15 cellular contexts compared by ENCODE assay signal in the genomic region with DNA sequence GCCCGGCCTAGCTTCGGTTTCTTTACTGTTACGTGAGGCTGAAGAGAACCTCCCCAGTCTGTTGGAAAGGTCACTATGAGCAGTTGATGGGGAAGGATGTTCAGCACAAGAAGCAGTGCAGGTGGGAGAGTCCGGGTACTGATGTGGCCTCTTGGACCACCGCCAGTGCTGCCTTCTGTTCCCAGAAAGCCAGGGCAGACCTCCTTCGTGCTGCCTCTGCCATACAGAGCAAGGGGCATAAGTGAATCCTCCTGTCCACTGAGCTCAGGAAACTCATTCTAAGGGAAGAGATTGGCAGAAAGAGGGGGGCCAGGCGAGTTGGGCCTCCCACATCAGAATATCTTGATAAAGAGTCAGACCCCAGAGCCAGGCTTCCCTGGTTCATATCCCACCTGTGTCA. TPM values are rescaled to one million over a fixed set of nuclear protein-coding genes. Genes with fewer than 3 reads are reported as not detected.
"Had no signal": no experiment of that assay in that cellular context is flagged by ENCODE, and none has a peak within 500 bp of the region (broad histone marks: within the 10 kb centered on the region; RNA-seq: fewer than 3 reads in every experiment).

No MANE protein-coding gene starts in this region.

- H3K27me3 Mint-ChIP-seq: activated B cell treated with CpG ODN at 0.5 μM for 24 hours; activated naive CD4-positive, alpha-beta T cell treated with anti-CD3 and anti-CD28 coated beads, Interleukin-2, amount 50 U/mL, for 24 hours; stimulated activated memory B cell treated with anti-CD40 and anti-IgM and Interleukin-4, amounts not matched to agents 10 μg/mL and 1 μg/mL and 100 μg/mL, for 72 hours; T-helper 17 cell had no signal

- H3K27me3 ChIP-seq: pancreas had no signal

- H3K4me3 ChIP-seq: pancreas had no signal

- ATAC-seq: pancreas; stimulated activated memory B cell treated with anti-CD40 and anti-IgM and Interleukin-4, amounts not matched to agents 10 μg/mL and 1 μg/mL and 100 μg/mL, for 72 hours; T-helper 17 cell had no signal

- H3K27ac ChIP-seq: epithelial cell of prostate, pancreas had no signal

- DNase-seq: activated B cell treated with CpG ODN at 0.5 μM for 24 hours; activated CD4-positive, alpha-beta T cell treated with anti-CD3 and anti-CD28 coated beads, Interleukin-2, amount 50 U/mL, for 1 hour; activated effector memory CD4-positive, alpha-beta T cell treated with Interleukin-2 at 50 U/mL for 16 hours; anterior cingulate cortex; effector CD8-positive, alpha-beta T cell; foreskin melanocyte; head of caudate nucleus; mesendoderm; stimulated activated CD4-positive, alpha-beta T cell treated with anti-CD3 and anti-CD28 coated beads, Interleukin-12 subunit alpha, Interleukin-12 subunit beta, amount 100 ng/mL, for 4 hours; T-helper 17 cell had no signal

- H3K9me3 ChIP-seq: pancreas had no signal

- H3K27ac Mint-ChIP-seq: activated B cell treated with CpG ODN at 0.5 μM for 24 hours; activated naive CD4-positive, alpha-beta T cell treated with anti-CD3 and anti-CD28 coated beads, Interleukin-2, amount 50 U/mL, for 24 hours; stimulated activated memory B cell treated with anti-CD40 and anti-IgM and Interleukin-4, amounts not matched to agents 10 μg/mL and 1 μg/mL and 100 μg/mL, for 72 hours; T-helper 17 cell had no signal

- H3K9me3 Mint-ChIP-seq: activated B cell treated with CpG ODN at 0.5 μM for 24 hours; activated naive CD4-positive, alpha-beta T cell treated with anti-CD3 and anti-CD28 coated beads, Interleukin-2, amount 50 U/mL, for 24 hours; stimulated activated memory B cell treated with anti-CD40 and anti-IgM and Interleukin-4, amounts not matched to agents 10 μg/mL and 1 μg/mL and 100 μg/mL, for 72 hours had no signal

- H3K4me3 Mint-ChIP-seq: activated B cell treated with CpG ODN at 0.5 μM for 24 hours; activated naive CD4-positive, alpha-beta T cell treated with anti-CD3 and anti-CD28 coated beads, Interleukin-2, amount 50 U/mL, for 24 hours; stimulated activated memory B cell treated with anti-CD40 and anti-IgM and Interleukin-4, amounts not matched to agents 10 μg/mL and 1 μg/mL and 100 μg/mL, for 72 hours; T-helper 17 cell had no signal

RNA-seq across cellular contexts. Expression of gene TBX6, which starts 12.2 kb away (rescaled TPM):
- polyA plus RNA-seq: fibroblast of lung had no signal
